ENCODE assay signal across 22 cellular contexts in genomic region chr18:62857278-62857976, GRCh38.
DNase-seq lines count a peak whose midpoint lies in the region; ATAC-seq and TF ChIP-seq lines count a peak whose summit lies in the region.
"Had no signal": no experiment of that assay in that cellular context is flagged by ENCODE, and none has a peak within 500 bp of the region (broad histone marks: within the 10 kb centered on the region; RNA-seq: fewer than 3 reads in every experiment).

No MANE protein-coding gene starts in this region.

- TF ChIP-seq CTCF in H9 (conservative IDR thresholded peaks at IDR 0.05), result no peak
- no peak for TF ChIP-seq CTCF in natural killer cell (IDR thresholded peaks at IDR 0.05)

- peaks cover 51% of the 10 kb centered on the region for H3K4me1 Mint-ChIP-seq in T-helper 2 cell treated with Interferon-gamma antibody and Interleukin-4, amounts not matched to agents 5 μg/mL and 100 μg/mL, for 36 hours (ENCODE audit: low read depth)
- H3K4me1 Mint-ChIP-seq in H9, result peaks cover 15 to 17% of the 10 kb centered on the region in 2 experiments
- H3K4me1 Mint-ChIP-seq in natural killer cell, result peaks cover 0 to 3% of the 10 kb centered on the region in 2 donors

- H4K20me1 ChIP-seq in H9 (ENCODE audit: control insufficient read depth, insufficient read depth, insufficient read length), result no peaks in the 10 kb centered on the region

- H3K4me1 ChIP-seq in H9 (ENCODE audit: insufficient read depth, low read length), result peaks cover 4% of the 10 kb centered on the region; the same call in 1 of the 2 replicates
- H3K4me1 ChIP-seq: BE2C, Caco-2 had no signal

- ATAC-seq in natural killer cell (no peak), GM18907 (IDR thresholded peaks at IDR 0.05; ENCODE audit: unreplicated experiment) (no peak)
- ATAC-seq: GM12878, K562, Right ventricle myocardium inferior had no signal

- no peak for DNase-seq in T-helper 2 cell treated with Interferon-gamma antibody and Interleukin-4, amounts not matched to agents 5 μg/mL and 100 μg/mL, for 36 hours (ENCODE audit: low spot score)
- DNase-seq in T-helper 2 cell (no peak), H9 (no peak), NCI-H69 (lab: John Stamatoyannopoulos, UW) (peak; percentile 31), myocyte (ENCODE audit: low read depth) (peak; percentile 30), UCSD-AML1 (lab: John Stamatoyannopoulos, UW; ENCODE audit: unreplicated experiment) (no peak), natural killer cell (no peak)
- DNase-seq: BE2C; Caco-2; CD4-positive, CD25-positive, alpha-beta regulatory T cell; DMS53; EL; GOT3; MV-4-11; NCI-H146; NCI-H2029 treated with DMSO at 0.1 percent for 48 hours; NK-92 treated with Interleukin-12 subunit alpha and Interleukin-12 subunit beta, amount 100 ng/mL, for 24 hours; SW 1271 had no signal

- WGBS in H9 (ENCODE audit: extremely low coverage, insufficient read length, low lambda C conversion rate), result no CpG with 5 or more reads among the region's 2 CpGs

- no peak overlapping the region for H2BK120ac ChIP-seq in H9 (ENCODE audit: low read depth, low read length, poor library complexity, severe bottlenecking)

- H4K5ac ChIP-seq in H9 (ENCODE audit: insufficient read length, low read depth, low read length), result no peak overlapping the region

- H2BK20ac ChIP-seq in H9 (ENCODE audit: low read depth, low read length, poor library complexity, severe bottlenecking), result no peak overlapping the region

- H2AFZ ChIP-seq in H9 (ENCODE audit: low read length), result no peak overlapping the region

- no peak overlapping the region for H3K23ac ChIP-seq in H9 (ENCODE audit: insufficient read length, low read depth, low read length)

- H3K27ac ChIP-seq in H9 (ENCODE audit: insufficient read length, low read depth, low read length), result no peak overlapping the region

- no peaks in the 10 kb centered on the region for H3K79me1 ChIP-seq in H9 (ENCODE audit: insufficient read depth, low read depth, low read length, poor library complexity, severe bottlenecking)

- no peak overlapping the region for H2AK5ac ChIP-seq in H9 (ENCODE audit: insufficient read length, low read length)

- no peaks in the 10 kb centered on the region for H3K9me3 Mint-ChIP-seq in T-helper 2 cell treated with Interferon-gamma antibody and Interleukin-4, amounts not matched to agents 5 μg/mL and 100 μg/mL, for 36 hours
- H3K9me3 Mint-ChIP-seq in H9 (no peaks in the 10 kb centered on the region), natural killer cell (no peaks in the 10 kb centered on the region)
- H3K9me3 Mint-ChIP-seq: CD4-positive, CD25-positive, alpha-beta regulatory T cell had no signal

- H3K23me2 ChIP-seq in H9 (ENCODE audit: insufficient read length, low read depth, low read length, poor library complexity, severe bottlenecking), result no peaks in the 10 kb centered on the region

- no peak overlapping the region for H3K4me2 ChIP-seq in H9 (ENCODE audit: insufficient read depth, insufficient read length, low read length)

- no peak overlapping the region for H2BK12ac ChIP-seq in H9 (ENCODE audit: insufficient read length, low read depth, low read length)

- H3K14ac ChIP-seq in H9 (ENCODE audit: insufficient read depth, low read length), result no peak overlapping the region

- H4K8ac ChIP-seq in H9 (replicated peaks; ENCODE audit: insufficient read length, low read depth, low read length), result no peak overlapping the region

- H3K9ac ChIP-seq in H9 (ENCODE audit: extremely low read depth, insufficient read length, low read length), result no peak overlapping the region

- no peak overlapping the region for H3K56ac ChIP-seq in H9 (ENCODE audit: insufficient read length, low read depth, low read length)

- no peak overlapping the region for H3K4me3 Mint-ChIP-seq in T-helper 2 cell treated with Interferon-gamma antibody and Interleukin-4, amounts not matched to agents 5 μg/mL and 100 μg/mL, for 36 hours
- H3K4me3 Mint-ChIP-seq in H9 (no peak overlapping the region), natural killer cell (no peak overlapping the region)
- H3K4me3 Mint-ChIP-seq: CD4-positive, CD25-positive, alpha-beta regulatory T cell had no signal

- H3K79me2 ChIP-seq in H9 (ENCODE audit: insufficient read depth, low read length), result peaks cover 8% of the 10 kb centered on the region; the same call in 1 of the 2 replicates

- H2BK5ac ChIP-seq in H9 (ENCODE audit: insufficient read length, low read length), result no peak overlapping the region

- no peak overlapping the region for H4K91ac ChIP-seq in H9 (ENCODE audit: insufficient read length, low read depth, low read length)

- H3K18ac ChIP-seq in H9 (ENCODE audit: insufficient read length, low read depth, low read length), result no peak overlapping the region

- no peak overlapping the region for H3T11ph ChIP-seq in H9 (ENCODE audit: low read length)

- no peak overlapping the region for H3K4ac ChIP-seq in H9 (ENCODE audit: low read depth, low read length)

- no peak overlapping the region for H2BK15ac ChIP-seq in H9 (ENCODE audit: low read depth, low read length)

- intact Hi-C loops in natural killer cell (cut with micrococcal nuclease), result no loop called here

- no peaks in the 10 kb centered on the region for H3K9me3 ChIP-seq in H9 (ENCODE audit: control insufficient read depth, low read depth, low read length)
- H3K9me3 ChIP-seq: BE2C, Caco-2 had no signal

- H3K27me3 Mint-ChIP-seq in T-helper 2 cell treated with Interferon-gamma antibody and Interleukin-4, amounts not matched to agents 5 μg/mL and 100 μg/mL, for 36 hours (ENCODE audit: low read depth), result no peaks in the 10 kb centered on the region
- H3K27me3 Mint-ChIP-seq in H9 (ENCODE audit: low read depth) (no peaks in the 10 kb centered on the region), natural killer cell (ENCODE audit: low read depth in 2 of 2) (no peaks in the 10 kb centered on the region)
- H3K27me3 Mint-ChIP-seq: CD4-positive, CD25-positive, alpha-beta regulatory T cell had no signal

- no peaks in the 10 kb centered on the region for H3K27me3 ChIP-seq in H9 (ENCODE audit: insufficient read depth, low read length)
- H3K27me3 ChIP-seq: BE2C had no signal

- H3K27ac Mint-ChIP-seq in T-helper 2 cell treated with Interferon-gamma antibody and Interleukin-4, amounts not matched to agents 5 μg/mL and 100 μg/mL, for 36 hours, result peak overlapping the region; percentile 35
- peak overlapping the region; percentile 4 to 41 (median 11); a peak in 2 of 7 replicates for H3K27ac Mint-ChIP-seq in H9
- H3K27ac Mint-ChIP-seq in natural killer cell, result no peak overlapping the region

- peaks cover 12% of the 10 kb centered on the region for H3K36me3 Mint-ChIP-seq in T-helper 2 cell treated with Interferon-gamma antibody and Interleukin-4, amounts not matched to agents 5 μg/mL and 100 μg/mL, for 36 hours (ENCODE audit: low read depth)
- H3K36me3 Mint-ChIP-seq in H9 (ENCODE audit: insufficient read depth in 1 of 3, low read depth in 3 of 3) (peaks cover 0 to 8% (median 2%) of the 10 kb centered on the region in 3 experiments; a peak in 3 of 7 replicates), natural killer cell (no peaks in the 10 kb centered on the region)

Comparison
In these comparisons a context has a peak if more than half of its experiments do, and no peak if none do; other contexts are left out.
1. DNase-seq: peak in NCI-H69 (single experiment) and myocyte (single experiment); none in T-helper 2 cell treated with Interferon-gamma antibody and Interleukin-4, amounts not matched to agents 5 μg/mL and 100 μg/mL, for 36 hours (single experiment), T-helper 2 cell (0 of 5), H9 (single experiment), UCSD-AML1 (single experiment) and natural killer cell (single experiment).
2. H3K27ac Mint-ChIP-seq: peak in T-helper 2 cell treated with Interferon-gamma antibody and Interleukin-4, amounts not matched to agents 5 μg/mL and 100 μg/mL, for 36 hours (single experiment) and H9 (3 of 3); none in natural killer cell (0 of 2).